In the genomic region with DNA sequence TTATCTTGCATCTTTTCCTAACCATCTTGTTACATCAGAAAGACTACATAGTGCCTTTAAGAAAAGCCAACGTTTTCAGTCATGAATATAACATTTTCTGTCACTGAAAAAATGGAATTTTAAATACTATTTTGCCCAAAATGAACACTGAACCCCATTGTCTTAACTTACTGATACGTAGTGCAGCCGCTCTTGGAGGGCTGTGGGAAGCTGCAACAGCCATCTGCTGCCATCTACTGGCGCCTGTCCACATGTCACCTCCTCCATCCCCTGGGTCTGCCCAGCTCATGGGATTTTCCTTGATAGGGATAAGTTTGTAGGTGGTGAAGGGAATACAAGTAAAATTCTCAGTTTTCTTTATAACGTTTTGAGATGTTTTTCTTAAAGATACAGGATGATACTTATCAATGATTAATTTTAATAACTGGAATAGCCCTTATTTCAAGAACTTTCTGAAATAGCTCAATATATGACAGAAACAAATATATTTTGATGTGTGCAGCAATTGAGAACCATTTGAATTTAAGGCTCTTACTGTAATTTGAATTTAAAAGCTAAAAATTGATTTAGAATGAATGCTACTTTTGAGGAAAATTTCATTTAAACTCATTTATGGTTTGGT, we compare ENCODE assay signal across 8 cellular contexts.
A peak's percentile ranks its signal among the peaks of the same experiment; 100 is the strongest.
DNase-seq lines count a peak whose midpoint lies in the region; ATAC-seq, FAIRE-seq and TF ChIP-seq lines count a peak whose summit lies in the region.

No MANE protein-coding gene starts in this region.

- peak; percentile 75 for TF ChIP-seq CTCF in endothelial cell (IDR thresholded peaks at IDR 0.05; ENCODE audit: unreplicated experiment)

- CTCF ChIA-PET in activated CD8-positive, alpha-beta memory T cell treated with anti-CD3 and anti-CD28 coated beads, Interleukin-2, amount 10 ng/mL, durations not matched to agents 7 days and 5 days (lab: Charles Lee), result interaction anchor here (0.6 to 4.1 kb wide), 40 partner anchors 8 to 909 kb away, joined by 3 to 32 read pairs (median 4); a partner anchor contains a TSS

- peak; percentile 86 for ATAC-seq in GM21447 (IDR thresholded peaks at IDR 0.05; ENCODE audit: unreplicated experiment)
- peak; percentile 97 for ATAC-seq in activated CD8-positive, alpha-beta memory T cell treated with anti-CD3 and anti-CD28 coated beads, Interleukin-2, amount 10 ng/mL, durations not matched to agents 7 days and 5 days

- H3K36me3 Mint-ChIP-seq in activated CD8-positive, alpha-beta memory T cell treated with anti-CD3 and anti-CD28 coated beads, Interleukin-2, amount 10 ng/mL, durations not matched to agents 7 days and 5 days, result peaks cover 2% of the 10 kb centered on the region
- H3K36me3 Mint-ChIP-seq in endothelial cell (ENCODE audit: low read depth, unreplicated experiment), result no peaks in the 10 kb centered on the region

- peaks cover 32% of the 10 kb centered on the region for H3K4me1 Mint-ChIP-seq in activated CD8-positive, alpha-beta memory T cell treated with anti-CD3 and anti-CD28 coated beads, Interleukin-2, amount 10 ng/mL, durations not matched to agents 7 days and 5 days
- peaks cover 14% of the 10 kb centered on the region for H3K4me1 Mint-ChIP-seq in endothelial cell (ENCODE audit: unreplicated experiment)

- no peaks in the 10 kb centered on the region for H3K9me3 Mint-ChIP-seq in activated CD8-positive, alpha-beta memory T cell treated with anti-CD3 and anti-CD28 coated beads, Interleukin-2, amount 10 ng/mL, durations not matched to agents 7 days and 5 days (ENCODE audit: low read depth)
- no peaks in the 10 kb centered on the region for H3K9me3 Mint-ChIP-seq in endothelial cell (ENCODE audit: unreplicated experiment)

- no peak for FAIRE-seq in HTR-8/SVneo (lab: Jason Lieb, UNC)

- no peak overlapping the region for H3K27ac Mint-ChIP-seq in activated CD8-positive, alpha-beta memory T cell treated with anti-CD3 and anti-CD28 coated beads, Interleukin-2, amount 10 ng/mL, durations not matched to agents 7 days and 5 days
- H3K27ac Mint-ChIP-seq in endothelial cell (ENCODE audit: unreplicated experiment), result no peak overlapping the region

- H3K27me3 Mint-ChIP-seq in activated CD8-positive, alpha-beta memory T cell treated with anti-CD3 and anti-CD28 coated beads, Interleukin-2, amount 10 ng/mL, durations not matched to agents 7 days and 5 days, result no peaks in the 10 kb centered on the region
- H3K27me3 Mint-ChIP-seq in endothelial cell (ENCODE audit: unreplicated experiment), result peaks cover 2% of the 10 kb centered on the region

- no peak overlapping the region for H3K4me3 Mint-ChIP-seq in activated CD8-positive, alpha-beta memory T cell treated with anti-CD3 and anti-CD28 coated beads, Interleukin-2, amount 10 ng/mL, durations not matched to agents 7 days and 5 days
- no peak overlapping the region for H3K4me3 Mint-ChIP-seq in endothelial cell (ENCODE audit: unreplicated experiment)

- DNase-seq in D341Med (ENCODE audit: low spot score), result peak; percentile 89
- peak; percentile 73 for DNase-seq in HTR-8/SVneo (ENCODE audit: insufficient read length, low spot score)
- peak; percentile 60 for DNase-seq in NOMO-1 treated with dmso at 0.1 percent for 144 hours (lab: John Stamatoyannopoulos, UW; ENCODE audit: unreplicated experiment)
- DNase-seq in activated CD8-positive, alpha-beta memory T cell treated with anti-CD3 and anti-CD28 coated beads, Interleukin-2, amount 10 ng/mL, durations not matched to agents 7 days and 5 days, result peak; percentile 83
- peak; percentile 85 for DNase-seq in endothelial cell (ENCODE audit: low spot score)
- peak; percentile 80 for DNase-seq in myocyte (ENCODE audit: low read depth)
- DNase-seq in stimulated activated CD8-positive, alpha-beta memory T cell treated with anti-CD3 and anti-CD28 coated beads, Interleukin-7, amount 100 ng/mL, for 48 hours (ENCODE audit: extremely low read depth in 1 of 2, low read depth in 1 of 2), result peak; percentile 13 to 25

Comparison
In these comparisons a context has a peak if more than half of its experiments do, and no peak if none do; other contexts are left out.
1. Peak in every context shown above with its lines: DNase-seq and ATAC-seq.
2. DNase-seq: peak in every context shown above with its lines; median percentile 89 in D341Med; 85 in endothelial cell; 83 in activated CD8-positive, alpha-beta memory T cell treated with anti-CD3 and anti-CD28 coated beads, Interleukin-2, amount 10 ng/mL, durations not matched to agents 7 days and 5 days; 80 in myocyte; 73 in HTR-8/SVneo; 60 in NOMO-1 treated with dmso at 0.1 percent for 144 hours; 19 in stimulated activated CD8-positive, alpha-beta memory T cell treated with anti-CD3 and anti-CD28 coated beads, Interleukin-7, amount 100 ng/mL, for 48 hours.